In the genomic region with DNA sequence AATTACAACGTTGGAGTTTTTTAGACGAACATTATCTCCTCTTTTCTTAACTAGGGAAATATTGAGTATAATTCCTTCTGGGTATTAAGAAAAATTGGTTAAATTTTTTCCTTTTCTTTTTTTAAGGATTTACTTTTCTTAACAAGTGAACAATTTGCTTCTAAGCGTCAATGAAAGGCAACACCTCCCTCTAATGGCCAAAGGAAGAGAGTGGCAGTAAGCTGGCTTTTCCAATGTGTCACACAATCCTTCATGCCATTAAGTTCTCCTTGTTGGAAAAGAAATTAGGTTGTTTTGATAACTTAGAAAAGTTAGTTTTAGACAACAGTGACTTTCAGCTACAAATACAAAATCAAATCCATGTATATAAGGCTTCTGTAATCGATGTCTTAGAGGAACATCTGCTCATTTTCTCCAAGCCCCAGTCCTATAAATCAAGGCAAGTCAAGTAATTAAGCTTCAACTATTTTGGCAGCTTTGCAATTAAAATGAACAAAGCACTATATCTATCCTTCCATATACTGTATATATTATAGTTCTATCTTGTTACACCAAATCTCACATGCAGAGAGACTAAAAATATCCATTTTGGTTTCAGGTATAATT, we compare ENCODE assay signal across 8 cellular contexts.
DNase-seq lines count a peak whose midpoint lies in the region; ATAC-seq and TF ChIP-seq lines count a peak whose summit lies in the region.

No MANE protein-coding gene starts in this region.

- H3K36me3 ChIP-seq in ascending aorta (peaks cover 20 to 22% of the 10 kb centered on the region in 2 donors), tibial artery (peaks cover 14 to 32% (median 17%) of the 10 kb centered on the region in 3 donors)

- H3K27me3 ChIP-seq in ascending aorta (no peaks in the 10 kb centered on the region), tibial artery (no peaks in the 10 kb centered on the region)

- no peak overlapping the region for H3K4me3 ChIP-seq in ascending aorta
- H3K4me3 ChIP-seq in tibial artery: no peak overlapping the region

- H3K9me3 Mint-ChIP-seq in immature natural killer cell: no peaks in the 10 kb centered on the region
- no peaks in the 10 kb centered on the region for H3K9me3 Mint-ChIP-seq in T-cell

- no peak overlapping the region for H3K4me3 Mint-ChIP-seq in immature natural killer cell
- H3K4me3 Mint-ChIP-seq in T-cell: no peak overlapping the region

- H3K27ac Mint-ChIP-seq in immature natural killer cell: no peak overlapping the region
- no peak overlapping the region for H3K27ac Mint-ChIP-seq in T-cell

- H3K4me1 Mint-ChIP-seq in immature natural killer cell (no peaks in the 10 kb centered on the region), T-cell (peaks cover 4 to 6% (median 5%) of the 10 kb centered on the region in 3 donors)

- H3K4me1 ChIP-seq in ascending aorta (no peaks in the 10 kb centered on the region), tibial artery (peaks cover 0 to 12% (median 0%) of the 10 kb centered on the region in 4 donors)

- POLR2A ChIA-PET in T-cell (lab: Charles Lee): interaction anchor here (0.6 to 1.2 kb wide), 2 partner anchors 19 to 63 kb away, joined by 3 read pairs; a partner anchor contains a TSS

- TF ChIP-seq CTCF in ascending aorta (IDR thresholded peaks at IDR 0.05) (peak; percentile 36 to 74 (median 66)), tibial artery (IDR thresholded peaks at IDR 0.05) (peak; percentile 61 to 72)

- intact Hi-C loops in ascending aorta (cut with DNase I) (loop anchor here (1.0 kb wide), 1 partner anchor 617 kb away; no protein-coding TSS in a partner anchor), tibial artery (cut with DNase I; ENCODE audit: low total_unique reads) (no loop called here)

- ATAC-seq in GM21619 (IDR thresholded peaks at IDR 0.05; ENCODE audit: unreplicated experiment) (no peak), T-cell (replicated peaks in 1 of 4) (no peak)

- CTCF ChIA-PET in T-cell (lab: Charles Lee): interaction anchor here in 1 of 2 donors (0.7 to 1.3 kb wide), 2 partner anchors 1036 to 1038 kb away, joined by 3 read pairs; no protein-coding TSS in a partner anchor

- H3K36me3 Mint-ChIP-seq in immature natural killer cell (peaks cover 11 to 31% (median 12%) of the 10 kb centered on the region in 3 donors), T-cell (peaks cover 28% of the 10 kb centered on the region)

- H3K27ac ChIP-seq in ascending aorta (no peak overlapping the region), tibial artery (no peak overlapping the region)

- H3K9me3 ChIP-seq in ascending aorta (no peaks in the 10 kb centered on the region), tibial artery (no peaks in the 10 kb centered on the region)

- DNase-seq in GM03348 (ENCODE audit: low spot score) (peak; percentile 56), NAMALWA (ENCODE audit: low spot score) (peak; percentile 37), ascending aorta (ENCODE audit: low spot score in 2 of 2) (no peak), immature natural killer cell (peak; percentile 2 to 7 (median 6)), tibial artery (no peak), T-cell (no peak), NCI-H1436 (lab: John Stamatoyannopoulos, UW) (no peak)

- H3K27me3 Mint-ChIP-seq in immature natural killer cell (ENCODE audit: low read depth in 3 of 3): peaks cover 0 to 2% (median 0%) of the 10 kb centered on the region in 3 donors
- no peaks in the 10 kb centered on the region for H3K27me3 Mint-ChIP-seq in T-cell

Comparison
In these comparisons a context has a peak if more than half of its experiments do, and no peak if none do; other contexts are left out.
1. DNase-seq: peak in GM03348 (single experiment), NAMALWA (single experiment) and immature natural killer cell (3 of 3); none in ascending aorta (0 of 2), tibial artery (0 of 2), T-cell (0 of 34) and NCI-H1436 (single experiment).